ENCODE assay signal across 3 cellular contexts in the genomic region with DNA sequence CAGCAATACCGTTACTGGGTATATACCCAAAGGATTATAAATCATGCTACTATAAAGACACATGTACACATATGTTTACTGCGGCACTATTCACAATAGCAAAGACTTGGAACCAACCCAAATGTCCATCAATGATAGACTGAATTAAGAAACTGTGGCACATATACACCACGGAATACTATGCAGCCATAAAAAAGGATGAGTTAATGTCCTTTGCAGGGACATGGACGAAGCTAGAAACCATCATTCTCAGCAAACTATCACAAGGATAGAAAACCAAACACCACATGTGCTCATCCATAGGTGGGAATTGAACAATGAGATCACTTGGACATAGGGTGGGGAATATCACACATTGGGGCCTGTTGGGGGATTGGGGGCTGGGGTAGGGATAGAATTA.
DNase-seq lines count a peak whose midpoint lies in the region; ATAC-seq, FAIRE-seq and TF ChIP-seq lines count a peak whose summit lies in the region.
"Not testable (repeated sequence)": the region's sequence is repeated elsewhere in the genome, so short reads cannot be mapped to it uniquely, and the experiment has no call there.

No MANE protein-coding gene starts in this region.

- not testable (repeated sequence) for DNase-seq in K562 (ENCODE audit: extremely low read depth in 1 of 4, low spot score in 3 of 4); HepG2 (ENCODE audit: low spot score)

- H3K36me3 ChIP-seq in HEK293 (ENCODE audit: control insufficient read depth in 2 of 2, insufficient read depth in 1 of 2, low read length in 2 of 2); K562 (ENCODE audit: control insufficient read depth, insufficient read depth, low read length): not testable (repeated sequence)
- H3K36me3 ChIP-seq in HepG2 (replicated peaks in 1 of 2; ENCODE audit: control insufficient read depth in 1 of 2, insufficient read depth in 2 of 2, low read length in 2 of 2) = peaks cover 14 to 41% of the 10 kb centered on the region in 2 experiments

- not testable (repeated sequence) for H3K27ac ChIP-seq in HEK293 (ENCODE audit: extremely low read depth, low read depth, low read length); K562 (ENCODE audit: extremely low read depth, low read depth, low read length); HepG2 (ENCODE audit: extremely low read length, insufficient read depth, low read length)

- H3K4me1 ChIP-seq in HEK293 (ENCODE audit: control insufficient read depth, insufficient read depth, low read length); K562 (replicated peaks in 1 of 2; ENCODE audit: control insufficient read depth in 2 of 2, insufficient read depth in 2 of 2, low read length in 2 of 2); HepG2 (ENCODE audit: insufficient read depth, low read length): not testable (repeated sequence)

- intact Hi-C loops in K562 (cut with micrococcal nuclease); HepG2 (cut with micrococcal nuclease; ENCODE audit: unreplicated experiment): not testable (repeated sequence)

- not testable (repeated sequence) for TF ChIP-seq RAD21 in K562 (CRISPR knock-in tag; conservative IDR thresholded peaks at IDR 0.05 in 1 of 2, IDR thresholded peaks at IDR 0.05 in 1 of 2); HepG2 (CRISPR knock-in tag; IDR thresholded peaks at IDR 0.05)

- not testable (repeated sequence) for BruUV-seq in K562 (replicated peaks; lab: Mats Ljungman, UMichigan); HepG2 (replicated peaks; lab: Mats Ljungman, UMichigan)

- POLR2A ChIA-PET in HEK293 (lab: Yijun Ruan, JAX); K562 (lab: Yijun Ruan, JAX); HepG2 (lab: Yijun Ruan, JAX): not testable (repeated sequence)

- in situ Hi-C loops in K562 (cut with MboI); HepG2 (cut with HindIII; ENCODE audit: extremely low pct_ligation_motif_present, low pct_unique_long_range_greater_than_20kb): not testable (repeated sequence)

- not testable (repeated sequence) for H3K9me3 ChIP-seq in HEK293 (ENCODE audit: control insufficient read depth, insufficient read depth, low read depth, low read length); K562 (replicated peaks; ENCODE audit: control insufficient read depth, insufficient read depth, low read depth, low read length); HepG2 (ENCODE audit: low read length)

- not testable (repeated sequence) for H3K27me3 ChIP-seq in K562 (ENCODE audit: control insufficient read depth in 2 of 2, insufficient read depth in 2 of 2, low read length in 2 of 2); HepG2 (ENCODE audit: control insufficient read depth in 1 of 2, insufficient read depth in 2 of 2, low read length in 2 of 2)

- H3K9me1 ChIP-seq in K562 (ENCODE audit: control insufficient read depth, insufficient read depth, low read length) = not testable (repeated sequence)

- not testable (repeated sequence) for H2AFZ ChIP-seq in K562 (ENCODE audit: low read depth, low read length); HepG2 (ENCODE audit: low read length)

- not testable (repeated sequence) for H3K9ac ChIP-seq in K562 (ENCODE audit: insufficient read depth in 1 of 2, low read depth in 2 of 2, low read length in 2 of 2); HepG2 (ENCODE audit: insufficient read depth, low read depth, low read length)

- 70% methylated on average over 4 of the region's 4 CpGs for WGBS in K562 (ENCODE audit: insufficient coverage, low coverage, missing lambda C conversion rate)
- 95% methylated on average over 4 of the region's 4 CpGs for WGBS in HepG2 (ENCODE audit: low lambda C conversion rate)

- not testable (repeated sequence) for ATAC-seq in K562, HepG2

- not testable (repeated sequence) for H4K20me1 ChIP-seq in K562 (replicated peaks; ENCODE audit: control insufficient read depth, insufficient read depth, low read length); HepG2 (ENCODE audit: insufficient read depth, low read length)

- TF ChIP-seq CTCF in HEK293 (tag by site-specific recombination; IDR thresholded peaks at IDR 0.05); K562 (IDR thresholded peaks at IDR 0.05 in 2 of 3, conservative IDR thresholded peaks at IDR 0.05 in 1 of 3; ENCODE audit: insufficient read depth in 2 of 3, low read depth in 1 of 3, low read length in 3 of 3); HepG2 (CRISPR knock-in tag; IDR thresholded peaks at IDR 0.05): not testable (repeated sequence)

- FAIRE-seq in K562 (lab: Jason Lieb, UNC); HepG2 (lab: Jason Lieb, UNC): not testable (repeated sequence)

- H3K79me2 ChIP-seq in K562 (ENCODE audit: control insufficient read depth, insufficient read depth, low read length); HepG2 (ENCODE audit: insufficient read depth, low read length): not testable (repeated sequence)

- not testable (repeated sequence) for H3K4me2 ChIP-seq in K562 (ENCODE audit: insufficient read depth, low read length); HepG2 (ENCODE audit: low read depth, low read length)

- not testable (repeated sequence) for TF ChIP-seq POLR2A in K562 (conservative IDR thresholded peaks at IDR 0.05); HepG2 (IDR thresholded peaks at IDR 0.05; ENCODE audit: insufficient read depth in 1 of 2, low read depth in 2 of 2, low read length in 2 of 2)

- not testable (repeated sequence) for H3K4me3 ChIP-seq in HEK293 (ENCODE audit: low read depth, low read length); K562; HepG2 (replicated peaks in 1 of 3; ENCODE audit: insufficient read depth in 1 of 3, low read depth in 2 of 3, low read length in 3 of 3)

- CTCF ChIA-PET in HEK293 (lab: Yijun Ruan, JAX); K562 (lab: Yijun Ruan, JAX; ENCODE audit: low intra/inter-chr PET ratio); HepG2 (lab: Yijun Ruan, JAX; ENCODE audit: low intra/inter-chr PET ratio, low total read pairs): not testable (repeated sequence)

- TF ChIP-seq EP300 in K562 (IDR thresholded peaks at IDR 0.05; ENCODE audit: low read length); HepG2 (IDR thresholded peaks at IDR 0.05; ENCODE audit: low read depth in 2 of 2, low read length in 2 of 2); HepG2 (CRISPR knock-in tag; IDR thresholded peaks at IDR 0.05; ENCODE audit: borderline replicate concordance): not testable (repeated sequence)

TF ChIP-seq in HEK293, 187 proteins besides CTCF, POLR2A, EP300 and RAD21:
- TF ChIP-seq ZNF146 (tag by site-specific recombination; IDR thresholded peaks at IDR 0.05) = peak; percentile 89

TF ChIP-seq in K562, 482 proteins besides CTCF, POLR2A, EP300 and RAD21:
- TF ChIP-seq ZNF146 (CRISPR knock-in tag; IDR thresholded peaks at IDR 0.05; ENCODE audit: unreplicated experiment) = peak; percentile 77

TF ChIP-seq in HepG2, 621 proteins besides CTCF, POLR2A, EP300 and RAD21:
- TF ChIP-seq, protein P1, sequence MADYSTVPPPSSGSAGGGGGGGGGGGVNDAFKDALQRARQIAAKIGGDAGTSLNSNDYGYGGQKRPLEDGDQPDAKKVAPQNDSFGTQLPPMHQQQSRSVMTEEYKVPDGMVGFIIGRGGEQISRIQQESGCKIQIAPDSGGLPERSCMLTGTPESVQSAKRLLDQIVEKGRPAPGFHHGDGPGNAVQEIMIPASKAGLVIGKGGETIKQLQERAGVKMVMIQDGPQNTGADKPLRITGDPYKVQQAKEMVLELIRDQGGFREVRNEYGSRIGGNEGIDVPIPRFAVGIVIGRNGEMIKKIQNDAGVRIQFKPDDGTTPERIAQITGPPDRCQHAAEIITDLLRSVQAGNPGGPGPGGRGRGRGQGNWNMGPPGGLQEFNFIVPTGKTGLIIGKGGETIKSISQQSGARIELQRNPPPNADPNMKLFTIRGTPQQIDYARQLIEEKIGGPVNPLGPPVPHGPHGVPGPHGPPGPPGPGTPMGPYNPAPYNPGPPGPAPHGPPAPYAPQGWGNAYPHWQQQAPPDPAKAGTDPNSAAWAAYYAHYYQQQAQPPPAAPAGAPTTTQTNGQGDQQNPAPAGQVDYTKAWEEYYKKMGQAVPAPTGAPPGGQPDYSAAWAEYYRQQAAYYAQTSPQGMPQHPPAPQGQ (CRISPR knock-in tag; IDR thresholded peaks at IDR 0.05; ENCODE audit: borderline replicate concordance) = 0 out of 2 replicates have a peak, but pooled peaks have one; percentile 39
